In the genomic region with DNA sequence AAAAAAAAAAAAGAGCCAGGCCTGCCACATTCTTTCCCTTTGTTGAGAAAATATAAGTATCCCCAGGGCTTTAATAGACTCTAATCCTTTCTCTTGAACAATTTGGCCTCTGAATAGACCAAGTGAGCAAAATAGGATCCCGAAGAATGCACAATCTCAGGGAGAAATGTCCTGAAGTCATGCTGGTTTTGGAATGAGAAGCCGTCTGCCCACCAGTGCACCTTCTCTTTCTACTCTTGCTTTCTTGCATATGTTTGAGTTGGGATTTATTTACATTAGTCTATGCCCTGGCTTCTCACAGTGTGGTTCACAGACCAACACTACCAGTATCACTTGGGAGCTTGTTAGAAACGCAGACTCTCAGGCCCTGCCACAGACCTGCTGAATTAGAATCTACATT, we compare ENCODE assay signal across 18 cellular contexts.
"Had no signal": no experiment of that assay in that cellular context is flagged by ENCODE, and none has a peak within 500 bp of the region (broad histone marks: within the 10 kb centered on the region; RNA-seq: fewer than 3 reads in every experiment).

No MANE protein-coding gene starts in this region.

- H3K4me3 Mint-ChIP-seq: central memory CD8-positive, alpha-beta T cell; effector memory CD8-positive, alpha-beta T cell; memory B cell; naive B cell; nephron; stimulated activated naive B cell treated with anti-CD40 and anti-IgM and Interleukin-4, amounts not matched to agents 10 μg/mL and 1 μg/mL and 100 μg/mL, for 72 hours had no signal

- H3K27ac ChIP-seq: dorsolateral prefrontal cortex, foreskin keratinocyte, left ventricle myocardium inferior, lower lobe of right lung had no signal

- H3K9me3 Mint-ChIP-seq: central memory CD8-positive, alpha-beta T cell; effector memory CD8-positive, alpha-beta T cell had no signal

- H3K27me3 Mint-ChIP-seq: memory B cell; naive B cell; stimulated activated naive B cell treated with anti-CD40 and anti-IgM and Interleukin-4, amounts not matched to agents 10 μg/mL and 1 μg/mL and 100 μg/mL, for 72 hours had no signal

- H3K4me3 ChIP-seq: dorsolateral prefrontal cortex, left ventricle myocardium inferior, lower lobe of right lung had no signal

- H3K4me1 Mint-ChIP-seq: central memory CD8-positive, alpha-beta T cell had no signal

- H3K4me1 ChIP-seq: foreskin keratinocyte, lower lobe of right lung had no signal

- H3K27me3 ChIP-seq: dorsolateral prefrontal cortex, foreskin keratinocyte had no signal

- H3K36me3 ChIP-seq: left ventricle myocardium inferior, lower lobe of right lung had no signal

- H3K27ac Mint-ChIP-seq: effector memory CD8-positive, alpha-beta T cell; memory B cell; naive B cell; nephron; stimulated activated naive B cell treated with anti-CD40 and anti-IgM and Interleukin-4, amounts not matched to agents 10 μg/mL and 1 μg/mL and 100 μg/mL, for 72 hours had no signal

- ATAC-seq: effector memory CD8-positive, alpha-beta T cell; foreskin keratinocyte; left cardiac atrium; lower lobe of right lung; right cardiac atrium; stimulated activated naive B cell treated with anti-CD40 and anti-IgM and Interleukin-4, amounts not matched to agents 10 μg/mL and 1 μg/mL and 100 μg/mL, for 72 hours had no signal

- DNase-seq: cortex of kidney; dorsolateral prefrontal cortex; effector memory CD8-positive, alpha-beta T cell; foreskin keratinocyte; kidney; left cardiac atrium; left ventricle myocardium inferior; lower lobe of right lung; naive B cell; posterior cingulate gyrus; right cardiac atrium; small intestine; stimulated activated CD4-positive, alpha-beta T cell treated with anti-CD3 and anti-CD28 coated beads, Interleukin-4, amount 100 ng/mL, for 1 hour; stimulated activated naive B cell treated with anti-CD40 and anti-IgM and Interleukin-4, amounts not matched to agents 10 μg/mL and 1 μg/mL and 100 μg/mL, for 72 hours; trophoblast cell had no signal
